27 cellular contexts compared by ENCODE assay signal in the genomic region with DNA sequence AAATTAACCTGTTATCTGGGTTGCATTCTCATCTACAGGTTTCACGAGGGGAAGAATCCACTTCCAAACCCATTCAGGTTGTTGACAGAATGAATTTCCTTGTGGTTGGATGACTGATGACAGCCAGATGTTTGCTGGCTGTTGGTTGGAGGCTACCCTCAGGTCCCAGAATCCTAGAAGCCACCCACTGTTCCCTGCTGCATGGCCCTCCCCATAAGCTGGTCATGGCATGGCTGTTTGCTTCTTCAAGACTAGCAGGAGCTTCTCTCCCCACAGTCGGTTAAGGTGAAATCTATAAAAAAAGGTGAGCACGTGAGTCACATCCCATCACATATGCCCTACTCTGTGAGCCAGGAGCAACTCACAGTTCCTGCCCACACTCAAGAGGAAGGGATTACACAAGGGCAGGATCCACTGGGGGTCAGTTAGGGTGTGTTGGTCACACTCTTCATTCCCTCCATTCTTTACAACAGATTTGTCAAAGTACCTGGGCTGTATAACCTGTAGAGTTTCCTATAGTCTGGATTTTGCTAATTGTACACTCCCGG. TPM values are rescaled to one million over a fixed set of nuclear protein-coding genes. Genes with fewer than 3 reads are reported as not detected.
"Had no signal": no experiment of that assay in that cellular context is flagged by ENCODE, and none has a peak within 500 bp of the region (broad histone marks: within the 10 kb centered on the region; RNA-seq: fewer than 3 reads in every experiment).

No MANE protein-coding gene starts in this region.

- H3K4me3 ChIP-seq: ascending aorta, body of pancreas, cardiac muscle cell, MG63, SJCRH30 had no signal

- H3K4me1 ChIP-seq: ascending aorta, body of pancreas, SJCRH30 had no signal

- H3K27me3 ChIP-seq: ascending aorta, body of pancreas, cardiac muscle cell, MG63, SJCRH30 had no signal

- H3K4me3 Mint-ChIP-seq: activated CD4-positive, alpha-beta memory T cell treated with anti-CD3 and anti-CD28 coated beads, Interleukin-2, amount 10 ng/mL, durations not matched to agents 7 days and 5 days; activated T-helper 17 cell treated with anti-CD3 and anti-CD28 coated beads, Interleukin-2, amount 50 U/mL, for 72 hours had no signal

- DNase-seq: activated CD4-positive, alpha-beta memory T cell treated with anti-CD3 and anti-CD28 coated beads, Interleukin-2, amount 10 ng/mL, durations not matched to agents 7 days and 5 days; activated CD4-positive, alpha-beta T cell treated with anti-CD3 and anti-CD28 coated beads, Interleukin-2, amount 50 U/mL, for 1 hour; activated CD4-positive, CD25-positive, alpha-beta regulatory T cell; activated gamma-delta T cell; activated naive CD4-positive, alpha-beta T cell treated with anti-CD3 and anti-CD28 coated beads, Interleukin-2, amount 50 U/mL, for 16 hours; activated T-cell treated with anti-CD3 and anti-CD28 coated beads for 4 hours; activated T-cell treated with anti-CD3 and anti-CD28 coated beads, Interleukin-2, amount 50 U/mL, for 48 hours; body of pancreas; MG63; MV-4-11; NCI-H1105; NCI-H1436; NCI-H1694 treated with DMSO at 0.1 percent for 48 hours; NCI-H2029 treated with DMSO at 0.1 percent for 48 hours; NCI-H510A treated with DMSO at 0.1 percent for 48 hours; NCI-H69; NK-92 treated with Interleukin-12 subunit alpha and Interleukin-12 subunit beta, amount 100 ng/mL, for 24 hours; RPMI8226; SJCRH30; SK-N-SH; T-helper 1 cell had no signal

- H3K27ac ChIP-seq: ascending aorta, body of pancreas, cardiac muscle cell, KMS-11, SJCRH30, VCaP had no signal

- H3K9me3 Mint-ChIP-seq: activated CD4-positive, alpha-beta memory T cell treated with anti-CD3 and anti-CD28 coated beads, Interleukin-2, amount 10 ng/mL, durations not matched to agents 7 days and 5 days; activated T-helper 17 cell treated with anti-CD3 and anti-CD28 coated beads, Interleukin-2, amount 50 U/mL, for 72 hours had no signal

- H3K27me3 Mint-ChIP-seq: activated T-helper 17 cell treated with anti-CD3 and anti-CD28 coated beads, Interleukin-2, amount 50 U/mL, for 72 hours had no signal

- H3K36me3 ChIP-seq: ascending aorta, cardiac muscle cell, MG63, SJCRH30 had no signal

- H3K9me3 ChIP-seq: ascending aorta, body of pancreas, MG63, SJCRH30, SK-N-SH had no signal

- H3K27ac Mint-ChIP-seq: activated CD4-positive, alpha-beta memory T cell treated with anti-CD3 and anti-CD28 coated beads, Interleukin-2, amount 10 ng/mL, durations not matched to agents 7 days and 5 days; activated T-helper 17 cell treated with anti-CD3 and anti-CD28 coated beads, Interleukin-2, amount 50 U/mL, for 72 hours had no signal

- H3K4me1 Mint-ChIP-seq: activated CD4-positive, alpha-beta memory T cell treated with anti-CD3 and anti-CD28 coated beads, Interleukin-2, amount 10 ng/mL, durations not matched to agents 7 days and 5 days; activated T-helper 17 cell treated with anti-CD3 and anti-CD28 coated beads, Interleukin-2, amount 50 U/mL, for 72 hours had no signal

- ATAC-seq: activated T-helper 17 cell treated with anti-CD3 and anti-CD28 coated beads, Interleukin-2, amount 50 U/mL, for 72 hours; body of pancreas; Right ventricle myocardium inferior had no signal

RNA-seq across cellular contexts. Expression of a gene that starts 20.5 kb away (rescaled TPM):
- total RNA-seq: ascending aorta, SJCRH30 had no signal
